8 cellular contexts compared by ENCODE assay signal in genomic region chr3:42581709-42582473, GRCh38. TPM values are rescaled to one million over a fixed set of nuclear protein-coding genes. Genes with fewer than 3 reads are reported as not detected.
DNase-seq lines count a peak whose midpoint lies in the region; TF ChIP-seq lines count a peak whose summit lies in the region.

Gene SEC22C, minus strand, starts transcription at chr3:42581967. Its CDS starts 12,921 bp downstream, at chr3:42569046.

- WGBS in stomach, 5 donors, result 0 to 3% (median 1%) methylated on average over 12 to 77 of the region's 77 CpGs

- H3F3A ChIP-seq in neural cell (ENCODE audit: insufficient read depth, low read length, poor library complexity, severe bottlenecking), result no peaks in the 10 kb centered on the region

- TF ChIP-seq EP300 in neural cell (conservative IDR thresholded peaks at IDR 0.05; ENCODE audit: poor library complexity, severe bottlenecking) (peak; percentile 53), stomach (IDR thresholded peaks at IDR 0.05) (no peak)

- H3K79me2 ChIP-seq in neural cell (replicated peaks; ENCODE audit: insufficient read depth, low read length), result peaks cover 38% of the 10 kb centered on the region

- no peaks in the 10 kb centered on the region for H3K27me3 ChIP-seq in neural cell (ENCODE audit: insufficient read depth, low read depth, low read length)
- H3K27me3 ChIP-seq in stomach, result no peaks in the 10 kb centered on the region

- TF ChIP-seq POLR2A in Raji (IDR thresholded peaks at IDR 0.05; ENCODE audit: insufficient read depth, low read depth, low read length), result peak; percentile 92
- peak in 2 of 4 donors; percentile 52 to 86 for TF ChIP-seq POLR2A in stomach (IDR thresholded peaks at IDR 0.05)

- intact Hi-C loops in stomach (cut with DNase I; ENCODE audit: low total_unique reads), result no loop called here

- DNase-seq in ELF-1 (ENCODE audit: low read depth, low spot score) (peak; percentile 98), GOT3 (lab: John Stamatoyannopoulos, UW) (peak; percentile 60), LNCaP clone FGC (ENCODE audit: low read depth) (peak; percentile 73), fibroblast of the aortic adventitia (ENCODE audit: low read depth) (peak; percentile 87), stomach (peak; percentile 96)
- DNase-seq in activated effector memory CD4-positive, alpha-beta T cell treated with Interleukin-2 at 50 U/mL for 16 hours, result peak; percentile 92

- TF ChIP-seq CTCF in LNCaP clone FGC (IDR thresholded peaks at IDR 0.05; ENCODE audit: control insufficient read depth, extremely low read depth, insufficient read depth) (peak; percentile 20; the same call in 1 of the 2 replicates), fibroblast of the aortic adventitia (IDR thresholded peaks at IDR 0.05; ENCODE audit: insufficient read depth, low read length) (peak; percentile 24), neural cell (IDR thresholded peaks at IDR 0.05; ENCODE audit: poor library complexity, severe bottlenecking) (peak; percentile 61), stomach (IDR thresholded peaks at IDR 0.05) (peak in 2 of 7 experiments; percentile 29 to 35)

- H4K20me1 ChIP-seq in neural cell (ENCODE audit: insufficient read depth), result no peaks in the 10 kb centered on the region

- H3K9me3 ChIP-seq in neural cell (ENCODE audit: low read length) (no peaks in the 10 kb centered on the region), stomach (no peaks in the 10 kb centered on the region)

- TF ChIP-seq RAD21 in neural cell (conservative IDR thresholded peaks at IDR 0.05), result peak; percentile 49

- peaks cover 13 to 41% (median 27%) of the 10 kb centered on the region in 4 donors for H3K4me1 ChIP-seq in stomach

- peak within 1 kb of the TSS; percentile 83 for H3K4me2 ChIP-seq in neural cell (ENCODE audit: low read length)

- H3K9ac ChIP-seq in neural cell (ENCODE audit: low read length), result peak within 1 kb of the TSS; percentile 90

- peak within 1 kb of the TSS; percentile 75 for H2AFZ ChIP-seq in neural cell (ENCODE audit: low read depth, low read length)

- H3K4me3 ChIP-seq in LNCaP clone FGC (ENCODE audit: low read depth, low read length), result peak within 1 kb of the TSS; percentile 89
- H3K4me3 ChIP-seq in fibroblast of the aortic adventitia (ENCODE audit: low read depth, low read length), result peak within 1 kb of the TSS; percentile 82
- H3K4me3 ChIP-seq in neural cell (ENCODE audit: low read length), result peak within 1 kb of the TSS; percentile 89
- peak within 1 kb of the TSS; percentile 80 to 91 (median 84) for H3K4me3 ChIP-seq in stomach

- H3K9me2 ChIP-seq in neural cell (ENCODE audit: insufficient read depth, low read length), result no peaks in the 10 kb centered on the region

- peak within 1 kb of the TSS; percentile 78 for H3K27ac ChIP-seq in neural cell (ENCODE audit: low read length)
- peak within 1 kb of the TSS; percentile 90 to 96 (median 92) for H3K27ac ChIP-seq in stomach

- no peaks in the 10 kb centered on the region for H3K36me3 ChIP-seq in neural cell (ENCODE audit: insufficient read depth, low read length)
- peaks cover 0 to 3% (median 0%) of the 10 kb centered on the region in 4 donors for H3K36me3 ChIP-seq in stomach

TF ChIP-seq in neural cell, 6 proteins besides CTCF, POLR2A, EP300 and RAD21:
- TF ChIP-seq SMC3 (conservative IDR thresholded peaks at IDR 0.05; ENCODE audit: poor library complexity) (peak; percentile 48), EZH2 (IDR thresholded peaks at IDR 0.05; ENCODE audit: borderline replicate concordance, insufficient read depth, low read length, poor library complexity, severe bottlenecking) (no peak), MXI1 (conservative IDR thresholded peaks at IDR 0.05; ENCODE audit: poor library complexity, severe bottlenecking) (peak; percentile 86), POLR2AphosphoS5 (IDR thresholded peaks at IDR 0.05) (peak; percentile 93), TAF1 (IDR thresholded peaks at IDR 0.05; ENCODE audit: low read depth) (peak; percentile 60)
- TF ChIP-seq, protein P1, sequence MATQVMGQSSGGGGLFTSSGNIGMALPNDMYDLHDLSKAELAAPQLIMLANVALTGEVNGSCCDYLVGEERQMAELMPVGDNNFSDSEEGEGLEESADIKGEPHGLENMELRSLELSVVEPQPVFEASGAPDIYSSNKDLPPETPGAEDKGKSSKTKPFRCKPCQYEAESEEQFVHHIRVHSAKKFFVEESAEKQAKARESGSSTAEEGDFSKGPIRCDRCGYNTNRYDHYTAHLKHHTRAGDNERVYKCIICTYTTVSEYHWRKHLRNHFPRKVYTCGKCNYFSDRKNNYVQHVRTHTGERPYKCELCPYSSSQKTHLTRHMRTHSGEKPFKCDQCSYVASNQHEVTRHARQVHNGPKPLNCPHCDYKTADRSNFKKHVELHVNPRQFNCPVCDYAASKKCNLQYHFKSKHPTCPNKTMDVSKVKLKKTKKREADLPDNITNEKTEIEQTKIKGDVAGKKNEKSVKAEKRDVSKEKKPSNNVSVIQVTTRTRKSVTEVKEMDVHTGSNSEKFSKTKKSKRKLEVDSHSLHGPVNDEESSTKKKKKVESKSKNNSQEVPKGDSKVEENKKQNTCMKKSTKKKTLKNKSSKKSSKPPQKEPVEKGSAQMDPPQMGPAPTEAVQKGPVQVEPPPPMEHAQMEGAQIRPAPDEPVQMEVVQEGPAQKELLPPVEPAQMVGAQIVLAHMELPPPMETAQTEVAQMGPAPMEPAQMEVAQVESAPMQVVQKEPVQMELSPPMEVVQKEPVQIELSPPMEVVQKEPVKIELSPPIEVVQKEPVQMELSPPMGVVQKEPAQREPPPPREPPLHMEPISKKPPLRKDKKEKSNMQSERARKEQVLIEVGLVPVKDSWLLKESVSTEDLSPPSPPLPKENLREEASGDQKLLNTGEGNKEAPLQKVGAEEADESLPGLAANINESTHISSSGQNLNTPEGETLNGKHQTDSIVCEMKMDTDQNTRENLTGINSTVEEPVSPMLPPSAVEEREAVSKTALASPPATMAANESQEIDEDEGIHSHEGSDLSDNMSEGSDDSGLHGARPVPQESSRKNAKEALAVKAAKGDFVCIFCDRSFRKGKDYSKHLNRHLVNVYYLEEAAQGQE (IDR thresholded peaks at IDR 0.05; ENCODE audit: borderline replicate concordance), result peak; percentile 59

RNA-seq across cellular contexts. Expression of gene SEC22C, which starts in this region (rescaled TPM):
- 39.7 and 71.9 TPM in 2 replicates for total RNA-seq in fibroblast of the aortic adventitia (ENCODE audit: low replicate concordance)
- 82.4 and 93.6 TPM in 2 replicates for polyA plus RNA-seq in neural cell
- 77.2 and 78.9 TPM in 2 replicates for polyA minus RNA-seq in neural cell
- 10 to 100 TPM in 4 of 5 donors, 1 to 10 TPM in 1; 9.8 to 64.3 (median 32.7) TPM for total RNA-seq in stomach
- polyA plus RNA-seq in stomach, result 10 to 100 TPM; 15.5 to 31.5 (median 26.3) TPM

Comparison
In these comparisons a context has a peak if more than half of its experiments do, and no peak if none do; other contexts are left out.
1. Peak in every context shown above with its lines: DNase-seq, H3K4me3 ChIP-seq and H3K27ac ChIP-seq.